In the genomic region with DNA sequence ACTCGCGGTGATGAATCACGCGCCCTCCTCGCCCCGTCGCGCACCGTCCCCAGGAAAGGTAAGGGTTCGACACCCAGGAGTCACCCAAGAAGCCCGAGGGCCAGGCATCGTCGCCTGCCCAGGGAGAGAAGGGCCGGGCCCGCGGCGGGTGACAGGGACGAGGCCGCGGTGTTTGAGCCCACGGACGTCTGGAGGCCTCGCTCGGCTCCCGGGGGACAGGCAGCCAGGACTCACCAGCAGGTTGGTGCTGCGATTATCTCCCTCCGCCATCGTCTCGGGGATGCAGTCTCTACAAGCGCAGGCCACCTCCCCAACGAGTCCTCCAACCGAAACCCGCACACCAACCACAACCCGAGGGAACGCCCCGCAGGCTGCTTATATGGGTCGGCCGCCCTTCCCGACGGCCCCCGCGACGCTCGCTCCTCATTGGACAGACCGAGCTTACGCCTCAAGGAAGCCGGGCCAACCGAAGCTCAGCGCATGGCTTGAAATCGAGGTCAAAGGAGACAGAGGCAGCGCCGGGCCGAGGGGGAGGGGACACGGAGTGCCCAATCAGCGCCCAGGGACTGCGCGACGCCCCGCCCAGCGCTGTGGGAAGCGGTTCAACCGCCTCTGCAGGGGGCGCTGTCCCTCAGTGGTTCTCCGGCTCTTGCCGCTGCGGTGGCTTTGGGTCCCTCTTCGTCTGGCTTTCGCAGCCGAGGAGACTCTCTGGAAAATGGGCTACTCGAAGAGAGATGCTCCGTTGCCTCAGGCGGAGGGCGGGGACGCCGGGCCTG, we compare ENCODE assay signal across 1 cellular context.
TF ChIP-seq lines count a peak whose summit lies in the region.

TSS of gene ARL6IP1 (minus strand) at position 353 of the 776 bp plus-strand sequence. CDS start at position 270, 83 bp downstream.

TF ChIP-seq in HepG2, 621 proteins besides CTCF, POLR2A, EP300 and RAD21 (continued from another document and continues in another):
- no peak; the same call in 1 of the 2 replicates for TF ChIP-seq MTERF4 (CRISPR knock-in tag; IDR thresholded peaks at IDR 0.05)
- peak; percentile 9; the same call in 1 of the 2 replicates for TF ChIP-seq ZSCAN22 (CRISPR knock-in tag; IDR thresholded peaks at IDR 0.05)
- TF ChIP-seq RFXAP (CRISPR knock-in tag; IDR thresholded peaks at IDR 0.05; ENCODE audit: borderline replicate concordance) = peak; percentile 99
- TF ChIP-seq HNRNPH1 (optimal IDR thresholded peaks at IDR 0.05; ENCODE audit: low read depth, low read length) = peak; percentile 100
- peak; percentile 55 for TF ChIP-seq ZBTB14 (CRISPR knock-in tag; IDR thresholded peaks at IDR 0.05)
- TF ChIP-seq PLRG1 (conservative IDR thresholded peaks at IDR 0.05) = no peak
- TF ChIP-seq HNRNPUL1 (IDR thresholded peaks at IDR 0.05; ENCODE audit: low read depth, low read length) = peak; percentile 94
- peak; percentile 96; the same call in 1 of the 2 replicates for TF ChIP-seq ZKSCAN8 (CRISPR knock-in tag; IDR thresholded peaks at IDR 0.05; ENCODE audit: borderline replicate concordance)
- peak; percentile 98 for TF ChIP-seq SNAPC5 (CRISPR knock-in tag; IDR thresholded peaks at IDR 0.05; ENCODE audit: borderline replicate concordance)
- peak; percentile 96 for TF ChIP-seq ZNF776 (CRISPR knock-in tag; IDR thresholded peaks at IDR 0.05)
- no peak for TF ChIP-seq RORA (CRISPR knock-in tag; IDR thresholded peaks at IDR 0.05)
- peak; percentile 98 for TF ChIP-seq SRSF1 (optimal IDR thresholded peaks at IDR 0.05; ENCODE audit: low read depth, low read length)
- TF ChIP-seq RBFOX2 (IDR thresholded peaks at IDR 0.05; ENCODE audit: low read depth, low read length) = peak; percentile 100
- TF ChIP-seq REL (CRISPR knock-in tag; conservative IDR thresholded peaks at IDR 0.05) = peak; percentile 98
- TF ChIP-seq ZNF557 (CRISPR knock-in tag; IDR thresholded peaks at IDR 0.05) = peak; percentile 89
- TF ChIP-seq CHD4 (IDR thresholded peaks at IDR 0.05; ENCODE audit: borderline replicate concordance, low read length) = no peak
- peak; percentile 98 for TF ChIP-seq ZNF691 (CRISPR knock-in tag; IDR thresholded peaks at IDR 0.05; ENCODE audit: borderline replicate concordance, low read depth)
- TF ChIP-seq ZNF704 (CRISPR knock-in tag; IDR thresholded peaks at IDR 0.05; ENCODE audit: borderline replicate concordance) = peak; percentile 89
- peak; percentile 83 for TF ChIP-seq FOXO1 (CRISPR knock-in tag; IDR thresholded peaks at IDR 0.05)
- TF ChIP-seq PRDM15 (CRISPR knock-in tag; IDR thresholded peaks at IDR 0.05) = no peak; the same call in none of the 2 replicates
- TF ChIP-seq HMGA1 (CRISPR knock-in tag; conservative IDR thresholded peaks at IDR 0.05) = 0 out of 2 replicates have a peak, but pooled peaks have one; percentile 65
- no peak for TF ChIP-seq TRIM22 (IDR thresholded peaks at IDR 0.05)
- TF ChIP-seq ZNF468 (CRISPR knock-in tag; IDR thresholded peaks at IDR 0.05) = peak; percentile 90; the same call in 1 of the 2 replicates
- peak; percentile 80 for TF ChIP-seq ZFP90 (CRISPR knock-in tag; IDR thresholded peaks at IDR 0.05; ENCODE audit: borderline replicate concordance)
- TF ChIP-seq, protein P1, sequence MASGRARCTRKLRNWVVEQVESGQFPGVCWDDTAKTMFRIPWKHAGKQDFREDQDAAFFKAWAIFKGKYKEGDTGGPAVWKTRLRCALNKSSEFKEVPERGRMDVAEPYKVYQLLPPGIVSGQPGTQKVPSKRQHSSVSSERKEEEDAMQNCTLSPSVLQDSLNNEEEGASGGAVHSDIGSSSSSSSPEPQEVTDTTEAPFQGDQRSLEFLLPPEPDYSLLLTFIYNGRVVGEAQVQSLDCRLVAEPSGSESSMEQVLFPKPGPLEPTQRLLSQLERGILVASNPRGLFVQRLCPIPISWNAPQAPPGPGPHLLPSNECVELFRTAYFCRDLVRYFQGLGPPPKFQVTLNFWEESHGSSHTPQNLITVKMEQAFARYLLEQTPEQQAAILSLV (CRISPR knock-in tag; IDR thresholded peaks at IDR 0.05; ENCODE audit: borderline replicate concordance) = peak; percentile 99
- peak; percentile 93 for TF ChIP-seq ZFAT (CRISPR knock-in tag; conservative IDR thresholded peaks at IDR 0.05)
- TF ChIP-seq ZNF709 (CRISPR knock-in tag; IDR thresholded peaks at IDR 0.05) = peak; percentile 92
- no peak for TF ChIP-seq LRRFIP1 (CRISPR knock-in tag; conservative IDR thresholded peaks at IDR 0.05)
- peak; percentile 86; the same call in 1 of the 2 replicates for TF ChIP-seq ZNF484 (CRISPR knock-in tag; IDR thresholded peaks at IDR 0.05; ENCODE audit: borderline replicate concordance, low read depth)
- TF ChIP-seq MXD4 (CRISPR knock-in tag; IDR thresholded peaks at IDR 0.05) = peak; percentile 94
- TF ChIP-seq NRL (CRISPR knock-in tag; IDR thresholded peaks at IDR 0.05; ENCODE audit: borderline replicate concordance) = peak; percentile 99
- TF ChIP-seq ZNF501 (CRISPR knock-in tag; IDR thresholded peaks at IDR 0.05) = peak; percentile 99
- peak; percentile 67; the same call in 1 of the 2 replicates for TF ChIP-seq ZNF576 (CRISPR knock-in tag; IDR thresholded peaks at IDR 0.05)
- peak; percentile 97; the same call in 1 of the 2 replicates for TF ChIP-seq ZSCAN30 (CRISPR knock-in tag; IDR thresholded peaks at IDR 0.05)
- TF ChIP-seq LBX2 (CRISPR knock-in tag; IDR thresholded peaks at IDR 0.05; ENCODE audit: borderline replicate concordance) = peak; percentile 95
- peak; percentile 90 for TF ChIP-seq PRDM10 (CRISPR knock-in tag; IDR thresholded peaks at IDR 0.05; ENCODE audit: low read depth)
